In genomic region chr2:26347286-26347865, GRCh38 we compare ENCODE assay signal across 8 cellular contexts. TPM values are rescaled to one million over a fixed set of nuclear protein-coding genes. Genes with fewer than 3 reads are reported as not detected.
DNase-seq lines count a peak whose midpoint lies in the region; ATAC-seq and TF ChIP-seq lines count a peak whose summit lies in the region.

No MANE protein-coding gene starts in this region.

- H3K9me3 ChIP-seq in HUES64 (ENCODE audit: insufficient read depth, low read depth, low read length), result no peaks in the 10 kb centered on the region
- no peaks in the 10 kb centered on the region for H3K9me3 ChIP-seq in mesodermal cell (ENCODE audit: control insufficient read depth, low read length)

- H3K27me3 Mint-ChIP-seq in MCF 10A (ENCODE audit: insufficient read depth, unreplicated experiment), result no peaks in the 10 kb centered on the region

- H3K27me3 ChIP-seq in HUES64 (ENCODE audit: insufficient read depth, low read length), result no peaks in the 10 kb centered on the region

- H3K4me3 Mint-ChIP-seq in MCF 10A (ENCODE audit: unreplicated experiment), result peak overlapping the region; percentile 96

- peak overlapping the region; percentile 87 for H3K4me3 ChIP-seq in HUES64 (ENCODE audit: low read length)
- H3K4me3 ChIP-seq in mesodermal cell (ENCODE audit: extremely low read depth, insufficient read depth, low read length, poor library complexity, severe bottlenecking), result peak overlapping the region; percentile 93

- H3K4me1 Mint-ChIP-seq in MCF 10A (ENCODE audit: insufficient read depth, unreplicated experiment), result peaks cover 30% of the 10 kb centered on the region

- BruUV-seq in MCF 10A (replicated peaks; lab: Mats Ljungman, UMichigan), result no TSS peak

- in situ Hi-C loops in ACHN (cut with HindIII; ENCODE audit: low pct_ligation_motif_present, low pct_unique_long_range_greater_than_20kb, low sequenced_read_pairs), result no loop called here

- H3K9me3 Mint-ChIP-seq in MCF 10A (ENCODE audit: unreplicated experiment), result no peaks in the 10 kb centered on the region

- no peak for TF ChIP-seq CTCF in MCF 10A (IDR thresholded peaks at IDR 0.05; ENCODE audit: unreplicated experiment)

- POLR2A ChIA-PET in MCF 10A (lab: Yijun Ruan, JAX), result interaction anchor here (0.8 to 10.1 kb wide), 16 partner anchors 8 to 424 kb away, joined by 3 to 272 read pairs (median 8); partner anchors contain the start of genes HADHA, HADHB and RAB10

- peaks cover 45% of the 10 kb centered on the region for H3K36me3 Mint-ChIP-seq in MCF 10A (ENCODE audit: insufficient read depth, unreplicated experiment)

- ATAC-seq in HG03139 (IDR thresholded peaks at IDR 0.05; ENCODE audit: unreplicated experiment) (no peak), GM18870 (IDR thresholded peaks at IDR 0.05; ENCODE audit: unreplicated experiment) (no peak), HG03095 (IDR thresholded peaks at IDR 0.05; ENCODE audit: unreplicated experiment) (no peak)

- H3K27ac ChIP-seq in HUES64 (ENCODE audit: low read depth, low read length) (no peak overlapping the region), mesodermal cell (ENCODE audit: low read depth, low read length, severe bottlenecking) (peak overlapping the region; percentile 8)

- H3K4me1 ChIP-seq in HUES64 (ENCODE audit: insufficient read depth, low read length) (peaks cover 25% of the 10 kb centered on the region), mesodermal cell (ENCODE audit: control insufficient read depth, insufficient read depth, low read length, poor library complexity, severe bottlenecking) (peaks cover 16% of the 10 kb centered on the region)

- DNase-seq in ACHN (peak; percentile 26), MCF 10A (ENCODE audit: unreplicated experiment) (no peak), SKM-1 treated with dmso at 0.1 percent for 144 hours (lab: John Stamatoyannopoulos, UW; ENCODE audit: unreplicated experiment) (no peak)

- WGBS in HUES64, result 57% methylated on average over 4 of the region's 5 CpGs
- WGBS in mesodermal cell (ENCODE audit: insufficient coverage in 2 of 2), 2 experiments, result 29 to 30% methylated on average over 3 of the region's 5 CpGs

- CTCF ChIA-PET in MCF 10A (lab: Yijun Ruan, JAX), result interaction anchor here (0.6 to 1.3 kb wide), 8 partner anchors 9 to 1398 kb away, joined by 3 to 6 read pairs (median 3); no protein-coding TSS in a partner anchor

- peak overlapping the region; percentile 73; the same call in 1 of the 2 replicates for H3K9ac ChIP-seq in HUES64 (ENCODE audit: low read depth, low read length)

- H3K27ac Mint-ChIP-seq in MCF 10A (ENCODE audit: low read depth, unreplicated experiment), result peak overlapping the region; percentile 85

- intact Hi-C loops in MCF 10A (cut with micrococcal nuclease), result loop anchor here (5.0 kb wide), 1 partner anchor 100 kb away; no protein-coding TSS in a partner anchor

- peaks cover 9% of the 10 kb centered on the region; the same call in 1 of the 2 replicates for H3K36me3 ChIP-seq in HUES64 (ENCODE audit: insufficient read depth, low read length)
- H3K36me3 ChIP-seq in mesodermal cell (ENCODE audit: control insufficient read depth, insufficient read depth, low read length), result peaks cover 21% of the 10 kb centered on the region

RNA-seq across cellular contexts. Expression of gene ADGRF3, which starts 0.8 kb away (rescaled TPM):
- polyA plus RNA-seq in HUES64 (2013, experiment 1 of 2), result 0.10 TPM
- 0.13 TPM for polyA plus RNA-seq in HUES64 (2013, experiment 2 of 2)
- total RNA-seq in MCF 10A (2022), result 0.17 TPM in 1 of 2 replicates, not detected in the other
- polyA plus RNA-seq in mesodermal cell (2013, experiment 1 of 2), result 0.11 TPM
- 0.10 TPM for polyA plus RNA-seq in mesodermal cell (2013, experiment 2 of 2)

RNA-seq across cellular contexts. Expression of gene SELENOI, which starts 1.4 kb away (rescaled TPM):
- polyA plus RNA-seq in HUES64 (2013, experiment 1 of 2), result 20.8 TPM
- polyA plus RNA-seq in HUES64 (2013, experiment 2 of 2), result 18.6 TPM
- total RNA-seq in MCF 10A (2022), result 43.8 and 51.0 TPM in 2 replicates
- 17.1 TPM for polyA plus RNA-seq in mesodermal cell (2013, experiment 1 of 2)
- 14.7 TPM for polyA plus RNA-seq in mesodermal cell (2013, experiment 2 of 2)

RNA-seq across cellular contexts. Expression of gene DRC1, which starts 54.3 kb away (rescaled TPM):
- 0.10 TPM for polyA plus RNA-seq in HUES64 (2013, experiment 1 of 2)
- polyA plus RNA-seq in HUES64 (2013, experiment 2 of 2), result not detected
- not detected in 2 replicates for total RNA-seq in MCF 10A (2022)
- polyA plus RNA-seq in mesodermal cell (2013, experiment 1 of 2), result 0.33 TPM
- 1.1 TPM for polyA plus RNA-seq in mesodermal cell (2013, experiment 2 of 2)
